10 cellular contexts compared by ENCODE assay signal in the genomic region with DNA sequence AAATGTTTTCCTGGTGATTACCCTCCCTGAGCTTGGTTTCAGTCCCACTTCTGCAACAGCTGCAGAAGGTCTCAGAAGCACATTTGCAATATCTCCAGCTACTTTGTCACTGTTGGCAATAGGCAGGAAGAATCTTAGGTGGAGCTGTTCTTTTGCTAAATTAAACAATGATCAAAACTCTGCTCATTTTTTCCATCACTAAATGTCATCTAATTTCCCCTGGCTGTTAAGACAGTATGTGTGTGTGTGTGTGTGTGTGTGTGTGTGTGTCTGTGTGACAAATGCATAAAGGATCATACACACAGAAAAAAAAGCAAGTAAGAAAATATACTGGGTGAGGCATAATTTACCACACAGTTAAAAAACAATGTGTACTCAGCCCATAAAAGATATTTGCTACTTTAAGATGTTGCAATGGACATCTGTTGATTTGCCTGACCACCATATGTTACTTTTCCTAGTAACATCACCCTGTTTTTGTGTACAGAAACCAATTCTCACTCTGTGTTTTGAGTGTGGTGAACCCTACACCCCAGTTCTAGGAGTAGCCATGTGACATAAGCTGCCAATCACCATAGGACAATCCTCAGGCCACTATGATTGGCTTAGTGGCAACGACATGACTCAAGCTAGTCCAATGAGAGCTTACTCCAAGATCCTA.
DNase-seq lines count a peak whose midpoint lies in the region; ATAC-seq, FAIRE-seq and TF ChIP-seq lines count a peak whose summit lies in the region.
"Had no signal": no experiment of that assay in that cellular context is flagged by ENCODE, and none has a peak within 500 bp of the region (broad histone marks: within the 10 kb centered on the region; RNA-seq: fewer than 3 reads in every experiment).

No MANE protein-coding gene starts in this region.

- no peaks in the 10 kb centered on the region for H3K27me3 Mint-ChIP-seq in osteocyte (ENCODE audit: unreplicated experiment)
- H3K27me3 Mint-ChIP-seq: activated CD4-positive, alpha-beta T cell treated with anti-CD3 and anti-CD28 coated beads, Interleukin-2, amount 10 ng/mL, durations not matched to agents 7 days and 5 days; central memory CD8-positive, alpha-beta T cell had no signal

- TF ChIP-seq CTCF in osteocyte (IDR thresholded peaks at IDR 0.05) = no peak

- peak; percentile 42 for ATAC-seq in HG02981 (IDR thresholded peaks at IDR 0.05; ENCODE audit: unreplicated experiment)

- H3K4me3 Mint-ChIP-seq in osteocyte (ENCODE audit: unreplicated experiment) = no peak overlapping the region
- H3K4me3 Mint-ChIP-seq: activated CD4-positive, alpha-beta T cell treated with anti-CD3 and anti-CD28 coated beads, Interleukin-2, amount 10 ng/mL, durations not matched to agents 7 days and 5 days; central memory CD8-positive, alpha-beta T cell had no signal

- no peaks in the 10 kb centered on the region for H3K36me3 Mint-ChIP-seq in osteocyte (ENCODE audit: unreplicated experiment)

- DNase-seq in GM18507 (ENCODE audit: extremely low spot score, insufficient read length, low read depth) = no peak
- DNase-seq in dedifferentiated amniotic fluid mesenchymal stem cell (ENCODE audit: extremely low spot score) = peak; percentile 61
- DNase-seq in osteocyte (ENCODE audit: extremely low spot score, unreplicated experiment) = no peak
- no peak for DNase-seq in NCI-H345 (lab: John Stamatoyannopoulos, UW)
- no peak for DNase-seq in NCI-H1092 (lab: John Stamatoyannopoulos, UW)
- no peak for DNase-seq in DMS114 treated with DMSO at 0.1 percent for 48 hours (lab: John Stamatoyannopoulos, UW; ENCODE audit: unreplicated experiment)
- no peak for DNase-seq in NCI-H2107 treated with DMSO at 0.1 percent for 48 hours (lab: John Stamatoyannopoulos, UW; ENCODE audit: unreplicated experiment)
- DNase-seq: activated CD4-positive, alpha-beta T cell treated with anti-CD3 and anti-CD28 coated beads, Interleukin-2, amount 10 ng/mL, durations not matched to agents 7 days and 5 days had no signal

- peaks cover 30% of the 10 kb centered on the region for H3K4me1 Mint-ChIP-seq in osteocyte (ENCODE audit: unreplicated experiment)

- H3K27ac Mint-ChIP-seq in osteocyte (ENCODE audit: unreplicated experiment) = peak overlapping the region; percentile 72
- H3K27ac Mint-ChIP-seq: activated CD4-positive, alpha-beta T cell treated with anti-CD3 and anti-CD28 coated beads, Interleukin-2, amount 10 ng/mL, durations not matched to agents 7 days and 5 days had no signal

- FAIRE-seq in GM18507 (lab: Jason Lieb, UNC) = peak; percentile 70

- H3K9me3 Mint-ChIP-seq in osteocyte (ENCODE audit: unreplicated experiment) = no peaks in the 10 kb centered on the region
- H3K9me3 Mint-ChIP-seq: central memory CD8-positive, alpha-beta T cell had no signal
